1 cellular context compared by ENCODE assay signal in the genomic region with DNA sequence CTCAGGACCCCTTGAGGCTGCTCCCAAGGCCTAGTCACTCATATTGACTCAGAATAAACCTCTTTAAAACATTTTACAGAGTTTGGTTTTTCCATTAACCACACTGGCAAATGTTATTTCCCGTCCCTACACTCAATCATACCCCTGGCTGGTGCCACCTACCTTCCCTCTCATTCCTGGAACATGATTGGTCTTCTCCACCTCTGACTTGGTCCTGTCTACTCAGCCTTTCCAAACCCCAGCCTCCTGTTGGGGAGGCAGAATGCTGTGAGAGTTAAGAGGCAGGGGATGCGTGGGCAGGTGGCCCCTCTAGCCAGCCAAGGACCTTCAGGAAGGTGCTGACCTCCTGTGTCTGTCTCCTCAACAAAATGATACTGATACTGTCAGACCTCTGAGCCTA.
TF ChIP-seq lines count a peak whose summit lies in the region.

No MANE protein-coding gene starts in this region.

TF ChIP-seq in HCT116, 20 proteins besides CTCF, POLR2A, EP300 and RAD21:
- TF ChIP-seq ELF1 (IDR thresholded peaks at IDR 0.05; ENCODE audit: borderline replicate concordance, low read depth) (no peak), YY1 (IDR thresholded peaks at IDR 0.05; ENCODE audit: extremely low read depth, insufficient replicate concordance, low read depth, low read length) (no peak), EZH2 (IDR thresholded peaks at IDR 0.05) (no peak), ZNF274 (IDR thresholded peaks at IDR 0.05; ENCODE audit: low read depth, low read length) (no peak), SRF (IDR thresholded peaks at IDR 0.05; ENCODE audit: low read depth) (no peak), TCF7L2 (IDR thresholded peaks at IDR 0.05; ENCODE audit: borderline replicate concordance, extremely low read depth, insufficient read depth, insufficient read length) (no peak), JUND (IDR thresholded peaks at IDR 0.05) (no peak), POLR2AphosphoS5 (IDR thresholded peaks at IDR 0.05; ENCODE audit: low read depth, low read length) (no peak), EGR1 (IDR thresholded peaks at IDR 0.05; ENCODE audit: low read depth) (no peak), EZH2phosphoT487 (IDR thresholded peaks at IDR 0.05; ENCODE audit: borderline replicate concordance) (no peak)
- TF ChIP-seq, protein P1, sequence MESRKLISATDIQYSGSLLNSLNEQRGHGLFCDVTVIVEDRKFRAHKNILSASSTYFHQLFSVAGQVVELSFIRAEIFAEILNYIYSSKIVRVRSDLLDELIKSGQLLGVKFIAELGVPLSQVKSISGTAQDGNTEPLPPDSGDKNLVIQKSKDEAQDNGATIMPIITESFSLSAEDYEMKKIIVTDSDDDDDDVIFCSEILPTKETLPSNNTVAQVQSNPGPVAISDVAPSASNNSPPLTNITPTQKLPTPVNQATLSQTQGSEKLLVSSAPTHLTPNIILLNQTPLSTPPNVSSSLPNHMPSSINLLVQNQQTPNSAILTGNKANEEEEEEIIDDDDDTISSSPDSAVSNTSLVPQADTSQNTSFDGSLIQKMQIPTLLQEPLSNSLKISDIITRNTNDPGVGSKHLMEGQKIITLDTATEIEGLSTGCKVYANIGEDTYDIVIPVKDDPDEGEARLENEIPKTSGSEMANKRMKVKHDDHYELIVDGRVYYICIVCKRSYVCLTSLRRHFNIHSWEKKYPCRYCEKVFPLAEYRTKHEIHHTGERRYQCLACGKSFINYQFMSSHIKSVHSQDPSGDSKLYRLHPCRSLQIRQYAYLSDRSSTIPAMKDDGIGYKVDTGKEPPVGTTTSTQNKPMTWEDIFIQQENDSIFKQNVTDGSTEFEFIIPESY (IDR thresholded peaks at IDR 0.05; ENCODE audit: extremely low read depth, insufficient replicate concordance, low read length) = no peak
- TF ChIP-seq, protein P2, sequence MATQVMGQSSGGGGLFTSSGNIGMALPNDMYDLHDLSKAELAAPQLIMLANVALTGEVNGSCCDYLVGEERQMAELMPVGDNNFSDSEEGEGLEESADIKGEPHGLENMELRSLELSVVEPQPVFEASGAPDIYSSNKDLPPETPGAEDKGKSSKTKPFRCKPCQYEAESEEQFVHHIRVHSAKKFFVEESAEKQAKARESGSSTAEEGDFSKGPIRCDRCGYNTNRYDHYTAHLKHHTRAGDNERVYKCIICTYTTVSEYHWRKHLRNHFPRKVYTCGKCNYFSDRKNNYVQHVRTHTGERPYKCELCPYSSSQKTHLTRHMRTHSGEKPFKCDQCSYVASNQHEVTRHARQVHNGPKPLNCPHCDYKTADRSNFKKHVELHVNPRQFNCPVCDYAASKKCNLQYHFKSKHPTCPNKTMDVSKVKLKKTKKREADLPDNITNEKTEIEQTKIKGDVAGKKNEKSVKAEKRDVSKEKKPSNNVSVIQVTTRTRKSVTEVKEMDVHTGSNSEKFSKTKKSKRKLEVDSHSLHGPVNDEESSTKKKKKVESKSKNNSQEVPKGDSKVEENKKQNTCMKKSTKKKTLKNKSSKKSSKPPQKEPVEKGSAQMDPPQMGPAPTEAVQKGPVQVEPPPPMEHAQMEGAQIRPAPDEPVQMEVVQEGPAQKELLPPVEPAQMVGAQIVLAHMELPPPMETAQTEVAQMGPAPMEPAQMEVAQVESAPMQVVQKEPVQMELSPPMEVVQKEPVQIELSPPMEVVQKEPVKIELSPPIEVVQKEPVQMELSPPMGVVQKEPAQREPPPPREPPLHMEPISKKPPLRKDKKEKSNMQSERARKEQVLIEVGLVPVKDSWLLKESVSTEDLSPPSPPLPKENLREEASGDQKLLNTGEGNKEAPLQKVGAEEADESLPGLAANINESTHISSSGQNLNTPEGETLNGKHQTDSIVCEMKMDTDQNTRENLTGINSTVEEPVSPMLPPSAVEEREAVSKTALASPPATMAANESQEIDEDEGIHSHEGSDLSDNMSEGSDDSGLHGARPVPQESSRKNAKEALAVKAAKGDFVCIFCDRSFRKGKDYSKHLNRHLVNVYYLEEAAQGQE (IDR thresholded peaks at IDR 0.05; ENCODE audit: low read depth) = no peak
